Comparison of ENCODE assay signal across 9 cellular contexts in genomic region chr2:26477126-26477910, GRCh38. TPM values are rescaled to one million over a fixed set of nuclear protein-coding genes. Genes with fewer than 3 reads are reported as not detected.
DNase-seq lines count a peak whose midpoint lies in the region; ATAC-seq and TF ChIP-seq lines count a peak whose summit lies in the region.
"Had no signal": no experiment of that assay in that cellular context is flagged by ENCODE, and none has a peak within 500 bp of the region (broad histone marks: within the 10 kb centered on the region; RNA-seq: fewer than 3 reads in every experiment).

No MANE protein-coding gene starts in this region.

- H3K4me3 Mint-ChIP-seq in CD4-positive, CD25-positive, alpha-beta regulatory T cell, result peak overlapping the region in 3 of 4 donors; percentile 44 to 77 (median 58)
- no peak overlapping the region for H3K4me3 Mint-ChIP-seq in HFFc6
- H3K4me3 Mint-ChIP-seq in activated T-helper 2 cell treated with anti-CD3 and anti-CD28 coated beads, Interferon-gamma antibody, Interleukin-2, Interleukin-4, amounts not matched to agents 10 μg/mL and 5 μg/mL and 100 μg/mL, durations not matched to agents 14 hours and 24 hours and 36 hours (ENCODE audit: low read depth), result peak overlapping the region; percentile 69
- peak overlapping the region in 3 of 10 donors; percentile 20 to 82 (median 25) for H3K4me3 Mint-ChIP-seq in naive thymus-derived CD4-positive, alpha-beta T cell
- no peak overlapping the region for H3K4me3 Mint-ChIP-seq in CD4-positive, alpha-beta T cell

- no peaks in the 10 kb centered on the region for H3K36me3 Mint-ChIP-seq in CD4-positive, CD25-positive, alpha-beta regulatory T cell
- H3K36me3 Mint-ChIP-seq in HFFc6 (ENCODE audit: low read depth), result no peaks in the 10 kb centered on the region
- peaks cover 2% of the 10 kb centered on the region for H3K36me3 Mint-ChIP-seq in activated T-helper 2 cell treated with anti-CD3 and anti-CD28 coated beads, Interferon-gamma antibody, Interleukin-2, Interleukin-4, amounts not matched to agents 10 μg/mL and 5 μg/mL and 100 μg/mL, durations not matched to agents 14 hours and 24 hours and 36 hours (ENCODE audit: low read depth)
- no peaks in the 10 kb centered on the region for H3K36me3 Mint-ChIP-seq in naive thymus-derived CD4-positive, alpha-beta T cell
- no peaks in the 10 kb centered on the region for H3K36me3 Mint-ChIP-seq in CD4-positive, alpha-beta T cell (ENCODE audit: low read depth)

- no peaks in the 10 kb centered on the region for H3K36me3 ChIP-seq in CD4-positive, CD25-positive, alpha-beta regulatory T cell (ENCODE audit: control insufficient read depth, insufficient read depth, low read length)
- no peaks in the 10 kb centered on the region for H3K36me3 ChIP-seq in naive thymus-derived CD4-positive, alpha-beta T cell (ENCODE audit: control insufficient read depth in 2 of 3, insufficient read depth in 3 of 3, low read length in 3 of 3)

- H3K27me3 ChIP-seq in CD4-positive, CD25-positive, alpha-beta regulatory T cell (ENCODE audit: control insufficient read depth, insufficient read depth, low read length), result no peaks in the 10 kb centered on the region
- H3K27me3 ChIP-seq in naive thymus-derived CD4-positive, alpha-beta T cell (ENCODE audit: control insufficient read depth in 2 of 2, insufficient read depth in 2 of 2, low read length in 2 of 2), result no peaks in the 10 kb centered on the region
- no peaks in the 10 kb centered on the region for H3K27me3 ChIP-seq in CD4-positive, alpha-beta T cell (ENCODE audit: control insufficient read depth, insufficient read depth, low read length)

- TF ChIP-seq CTCF in HFFc6 (IDR thresholded peaks at IDR 0.05), result no peak
- no peak for TF ChIP-seq CTCF in GM10248 (IDR thresholded peaks at IDR 0.05; ENCODE audit: control extremely low read depth, extremely low read depth, low read depth, missing control alignments)
- no peak for TF ChIP-seq CTCF in CD4-positive, alpha-beta T cell (IDR thresholded peaks at IDR 0.05)

- H3K27me3 Mint-ChIP-seq in CD4-positive, CD25-positive, alpha-beta regulatory T cell, result peaks cover 5% of the 10 kb centered on the region
- H3K27me3 Mint-ChIP-seq in HFFc6 (ENCODE audit: insufficient read depth), result peaks cover 3% of the 10 kb centered on the region
- H3K27me3 Mint-ChIP-seq in activated T-helper 2 cell treated with anti-CD3 and anti-CD28 coated beads, Interferon-gamma antibody, Interleukin-2, Interleukin-4, amounts not matched to agents 10 μg/mL and 5 μg/mL and 100 μg/mL, durations not matched to agents 14 hours and 24 hours and 36 hours (ENCODE audit: low read depth), result no peaks in the 10 kb centered on the region
- H3K27me3 Mint-ChIP-seq in naive thymus-derived CD4-positive, alpha-beta T cell, result no peaks in the 10 kb centered on the region
- no peaks in the 10 kb centered on the region for H3K27me3 Mint-ChIP-seq in CD4-positive, alpha-beta T cell

- peak in 1 of 3 donors; percentile 24 for DNase-seq in CD4-positive, CD25-positive, alpha-beta regulatory T cell
- no peak for DNase-seq in HFFc6
- DNase-seq in activated T-helper 2 cell treated with anti-CD3 and anti-CD28 coated beads, Interferon-gamma antibody, Interleukin-2, Interleukin-4, amounts not matched to agents 10 μg/mL and 5 μg/mL and 100 μg/mL, durations not matched to agents 14 hours and 24 hours and 36 hours (ENCODE audit: low spot score), result peak; percentile 14
- peak in 1 of 9 donors; percentile 41 for DNase-seq in naive thymus-derived CD4-positive, alpha-beta T cell
- DNase-seq in GM10248 (ENCODE audit: extremely low spot score), result no peak
- DNase-seq in NCI-H345 (lab: John Stamatoyannopoulos, UW), result no peak
- DNase-seq in CD4-positive, alpha-beta T cell, result no peak
- DNase-seq: cortex of kidney had no signal

- intact Hi-C loops in activated T-helper 2 cell treated with anti-CD3 and anti-CD28 coated beads, Interferon-gamma antibody, Interleukin-2, Interleukin-4, amounts not matched to agents 10 μg/mL and 5 μg/mL and 100 μg/mL, durations not matched to agents 14 hours and 24 hours and 36 hours (cut with micrococcal nuclease), result loop anchor here (10.0 kb wide), 1 partner anchor 303 kb away; the partner anchor contains the start of gene GAREM2
- intact Hi-C loops in naive thymus-derived CD4-positive, alpha-beta T cell (cut with micrococcal nuclease), result no loop called here
- intact Hi-C loops in CD4-positive, alpha-beta T cell (cut with DNase I, micrococcal nuclease), result no loop called here

- no peaks in the 10 kb centered on the region for H3K9me3 ChIP-seq in CD4-positive, CD25-positive, alpha-beta regulatory T cell (ENCODE audit: control insufficient read depth in 2 of 2, low read length in 2 of 2)
- no peaks in the 10 kb centered on the region for H3K9me3 ChIP-seq in naive thymus-derived CD4-positive, alpha-beta T cell (ENCODE audit: control insufficient read depth in 2 of 3, low read length in 3 of 3)
- H3K9me3 ChIP-seq in CD4-positive, alpha-beta T cell (ENCODE audit: control insufficient read depth, low read length), result no peaks in the 10 kb centered on the region

- H3K4me3 ChIP-seq in CD4-positive, CD25-positive, alpha-beta regulatory T cell (ENCODE audit: low read depth, low read length), result no peak overlapping the region
- no peak overlapping the region for H3K4me3 ChIP-seq in naive thymus-derived CD4-positive, alpha-beta T cell (ENCODE audit: low read length)

- H3K27ac ChIP-seq in CD4-positive, CD25-positive, alpha-beta regulatory T cell (ENCODE audit: insufficient read depth, low read length, poor library complexity, severe bottlenecking), result no peak overlapping the region
- H3K27ac ChIP-seq in naive thymus-derived CD4-positive, alpha-beta T cell (ENCODE audit: low read depth, low read length), result no peak overlapping the region
- no peak overlapping the region for H3K27ac ChIP-seq in CD4-positive, alpha-beta T cell (ENCODE audit: low read depth, low read length)
- H3K27ac ChIP-seq: HL-60 had no signal

- H3K9me3 Mint-ChIP-seq in CD4-positive, CD25-positive, alpha-beta regulatory T cell, result no peaks in the 10 kb centered on the region
- H3K9me3 Mint-ChIP-seq in HFFc6, result no peaks in the 10 kb centered on the region
- H3K9me3 Mint-ChIP-seq in activated T-helper 2 cell treated with anti-CD3 and anti-CD28 coated beads, Interferon-gamma antibody, Interleukin-2, Interleukin-4, amounts not matched to agents 10 μg/mL and 5 μg/mL and 100 μg/mL, durations not matched to agents 14 hours and 24 hours and 36 hours, result no peaks in the 10 kb centered on the region
- H3K9me3 Mint-ChIP-seq in naive thymus-derived CD4-positive, alpha-beta T cell, result no peaks in the 10 kb centered on the region
- H3K9me3 Mint-ChIP-seq in CD4-positive, alpha-beta T cell, result no peaks in the 10 kb centered on the region

- H3K4me1 ChIP-seq in CD4-positive, CD25-positive, alpha-beta regulatory T cell (ENCODE audit: control insufficient read depth, insufficient read depth, low read length, poor library complexity, severe bottlenecking), result no peaks in the 10 kb centered on the region
- H3K4me1 ChIP-seq in naive thymus-derived CD4-positive, alpha-beta T cell (ENCODE audit: control insufficient read depth in 2 of 2, insufficient read depth in 2 of 2, low read length in 2 of 2), result no peaks in the 10 kb centered on the region

- ATAC-seq in CD4-positive, CD25-positive, alpha-beta regulatory T cell (ENCODE audit: low read depth in 2 of 2), result peak in 1 of 2 donors; percentile 51
- ATAC-seq in naive thymus-derived CD4-positive, alpha-beta T cell, result peak; percentile 28
- no peak for ATAC-seq in CD4-positive, alpha-beta T cell (ENCODE audit: poor library complexity)

- peaks cover 0 to 6% (median 1%) of the 10 kb centered on the region in 4 donors for H3K4me1 Mint-ChIP-seq in CD4-positive, CD25-positive, alpha-beta regulatory T cell
- H3K4me1 Mint-ChIP-seq in HFFc6 (ENCODE audit: low read depth), result peaks cover 9% of the 10 kb centered on the region; the same call in 1 of the 2 replicates
- peaks cover 5% of the 10 kb centered on the region for H3K4me1 Mint-ChIP-seq in activated T-helper 2 cell treated with anti-CD3 and anti-CD28 coated beads, Interferon-gamma antibody, Interleukin-2, Interleukin-4, amounts not matched to agents 10 μg/mL and 5 μg/mL and 100 μg/mL, durations not matched to agents 14 hours and 24 hours and 36 hours (ENCODE audit: low read depth)
- H3K4me1 Mint-ChIP-seq in naive thymus-derived CD4-positive, alpha-beta T cell, result peaks cover 0 to 10% (median 4%) of the 10 kb centered on the region in 7 donors
- no peaks in the 10 kb centered on the region for H3K4me1 Mint-ChIP-seq in CD4-positive, alpha-beta T cell (ENCODE audit: low read depth)

- POLR2A ChIA-PET in naive thymus-derived CD4-positive, alpha-beta T cell (lab: Charles Lee), result no interaction called here
- POLR2A ChIA-PET in GM10248 (lab: Yijun Ruan, JAX), result no interaction called here
- POLR2A ChIA-PET in CD4-positive, alpha-beta T cell (lab: Charles Lee), result no interaction called here

- peak overlapping the region in 1 of 3 donors; percentile 86 for H3K27ac Mint-ChIP-seq in CD4-positive, CD25-positive, alpha-beta regulatory T cell
- peak overlapping the region; percentile 36; the same call in 1 of the 2 replicates for H3K27ac Mint-ChIP-seq in HFFc6
- peak overlapping the region; percentile 77 for H3K27ac Mint-ChIP-seq in activated T-helper 2 cell treated with anti-CD3 and anti-CD28 coated beads, Interferon-gamma antibody, Interleukin-2, Interleukin-4, amounts not matched to agents 10 μg/mL and 5 μg/mL and 100 μg/mL, durations not matched to agents 14 hours and 24 hours and 36 hours
- H3K27ac Mint-ChIP-seq in naive thymus-derived CD4-positive, alpha-beta T cell, result peak overlapping the region in 2 of 9 donors; percentile 24 to 85
- no peak overlapping the region for H3K27ac Mint-ChIP-seq in CD4-positive, alpha-beta T cell

- CTCF ChIA-PET in naive thymus-derived CD4-positive, alpha-beta T cell (lab: Charles Lee), result no interaction called here
- CTCF ChIA-PET in GM10248 (lab: Yijun Ruan, JAX), result interaction anchor here (1.2 to 2.0 kb wide), 2 partner anchors 8 to 10 kb away, joined by 4 to 6 read pairs; no protein-coding TSS in a partner anchor
- CTCF ChIA-PET in CD4-positive, alpha-beta T cell (lab: Charles Lee), result no interaction called here

RNA-seq across cellular contexts. Expression of gene OTOF, which starts 0.6 kb away (rescaled TPM):
- total RNA-seq in CD4-positive, CD25-positive, alpha-beta regulatory T cell, result 2.3 TPM
- under 1 TPM; 0.43 to 0.59 (median 0.49) TPM for polyA plus RNA-seq in CD4-positive, CD25-positive, alpha-beta regulatory T cell
- under 1 TPM in 1 of 6 experiments, not detected in 5; 0.05 TPM for total RNA-seq in HFFc6 (2021; fragmentation: NEBNext Ultra II Directional; extraction: Animal tissue kit (Norgen Biotek cat#: 25700))
- total RNA-seq in activated T-helper 2 cell treated with anti-CD3 and anti-CD28 coated beads, Interferon-gamma antibody, Interleukin-2, Interleukin-4, amounts not matched to agents 10 μg/mL and 5 μg/mL and 100 μg/mL, durations not matched to agents 14 hours and 24 hours and 36 hours, result 9.8 and 12.3 TPM in 2 replicates
- 10 to 100 TPM in 1 of 5 experiments, under 1 TPM in 3, not detected in 1; 0.16 to 14.8 (median 0.71) TPM for total RNA-seq in naive thymus-derived CD4-positive, alpha-beta T cell
- under 1 TPM in 1 of 2 donors, not detected in 1; 0.22 TPM for polyA plus RNA-seq in naive thymus-derived CD4-positive, alpha-beta T cell
- total RNA-seq in CD4-positive, alpha-beta T cell, result under 1 TPM; 0.71 to 0.75 TPM

Comparison
In these comparisons a context has a peak if more than half of its experiments do, and no peak if none do; other contexts are left out.
1. H3K4me3 Mint-ChIP-seq: peak in CD4-positive, CD25-positive, alpha-beta regulatory T cell (3 of 4) and activated T-helper 2 cell treated with anti-CD3 and anti-CD28 coated beads, Interferon-gamma antibody, Interleukin-2, Interleukin-4, amounts not matched to agents 10 μg/mL and 5 μg/mL and 100 μg/mL, durations not matched to agents 14 hours and 24 hours and 36 hours (single experiment); none in HFFc6 (single experiment) and CD4-positive, alpha-beta T cell (single experiment).